ENCODE assay signal across 1 cellular context in genomic region chr14:25049559-25050493, GRCh38.
TF ChIP-seq lines count a peak whose summit lies in the region.

TSS of gene STXBP6 (minus strand) at chr14:25050147. CDS start at chr14:24974818, 75,329 bp downstream.

TF ChIP-seq in GM12878, 131 proteins besides CTCF, POLR2A, EP300 and RAD21 (continued from another document and continues in another):
- TF ChIP-seq ZBTB40 (IDR thresholded peaks at IDR 0.05; ENCODE audit: borderline replicate concordance) = no peak
- TF ChIP-seq RCOR1 (conservative IDR thresholded peaks at IDR 0.05; ENCODE audit: low read depth, low read length) = no peak
- no peak for TF ChIP-seq CUX1 (IDR thresholded peaks at IDR 0.05; ENCODE audit: insufficient replicate concordance, low read depth, low read length)
- TF ChIP-seq ZNF384 (IDR thresholded peaks at IDR 0.05; ENCODE audit: borderline replicate concordance, low read depth, low read length) = no peak
- TF ChIP-seq ZNF622 (IDR thresholded peaks at IDR 0.05) = no peak
- TF ChIP-seq RUNX3 (IDR thresholded peaks at IDR 0.05; ENCODE audit: low read length) = no peak
- TF ChIP-seq SPI1 (IDR thresholded peaks at IDR 0.05; ENCODE audit: borderline replicate concordance, insufficient read depth, low read depth, low read length) = no peak
- TF ChIP-seq MLLT1 (IDR thresholded peaks at IDR 0.05) = no peak
- TF ChIP-seq HDGF (IDR thresholded peaks at IDR 0.05) = no peak
- no peak for TF ChIP-seq STAT3 (IDR thresholded peaks at IDR 0.05; ENCODE audit: low read depth, low read length)
- 0 out of 2 replicates have a peak, but pooled peaks have one; percentile 27 for TF ChIP-seq BACH1 (IDR thresholded peaks at IDR 0.05; ENCODE audit: borderline replicate concordance)
- TF ChIP-seq SIN3A (IDR thresholded peaks at IDR 0.05; ENCODE audit: low read depth, low read length) = no peak
- TF ChIP-seq IKZF2 (IDR thresholded peaks at IDR 0.05) = no peak
- TF ChIP-seq CEBPZ (IDR thresholded peaks at IDR 0.05; ENCODE audit: low read depth, low read length) = no peak
- no peak for TF ChIP-seq IRF3 (IDR thresholded peaks at IDR 0.05)
- TF ChIP-seq NKRF (conservative IDR thresholded peaks at IDR 0.05) = peak; percentile 61; the same call in 1 of the 2 replicates
- 0 out of 2 replicates have a peak, but pooled peaks have one; percentile 29 for TF ChIP-seq NRF1 (conservative IDR thresholded peaks at IDR 0.05; ENCODE audit: low read depth, low read length)
- no peak for TF ChIP-seq KDM1A (IDR thresholded peaks at IDR 0.05; ENCODE audit: borderline replicate concordance)
- no peak for TF ChIP-seq FOXM1 (IDR thresholded peaks at IDR 0.05; ENCODE audit: low read depth, low read length)
- TF ChIP-seq HCFC1 (IDR thresholded peaks at IDR 0.05; ENCODE audit: low read length) = no peak
- no peak for TF ChIP-seq KAT2A (conservative IDR thresholded peaks at IDR 0.05; ENCODE audit: control insufficient read depth, low read depth, low read length)
- 0 out of 2 replicates have a peak, but pooled peaks have one; percentile 32 for TF ChIP-seq NR2F1 (conservative IDR thresholded peaks at IDR 0.05)
- no peak for TF ChIP-seq POU2F2 (IDR thresholded peaks at IDR 0.05; ENCODE audit: borderline replicate concordance, low read depth, low read length)
- TF ChIP-seq USF1 (IDR thresholded peaks at IDR 0.05; ENCODE audit: borderline replicate concordance, extremely low read length, insufficient read depth, low read depth, low read length) = no peak
- no peak for TF ChIP-seq NFYA (IDR thresholded peaks at IDR 0.05; ENCODE audit: borderline replicate concordance, low read depth, low read length)
- no peak for TF ChIP-seq MYB (IDR thresholded peaks at IDR 0.05; ENCODE audit: borderline replicate concordance, low read depth, low read length)
- TF ChIP-seq SUPT20H (IDR thresholded peaks at IDR 0.05; ENCODE audit: borderline replicate concordance, control insufficient read depth, low read depth, low read length) = no peak
- TF ChIP-seq SMAD5 (IDR thresholded peaks at IDR 0.05; ENCODE audit: low read depth) = no peak
- TF ChIP-seq HDAC2 (IDR thresholded peaks at IDR 0.05) = no peak
- TF ChIP-seq POLR2AphosphoS2 (IDR thresholded peaks at IDR 0.05; ENCODE audit: low read depth, low read length) = no peak
- TF ChIP-seq JUNB (IDR thresholded peaks at IDR 0.05) = no peak
- TF ChIP-seq USF2 (IDR thresholded peaks at IDR 0.05; ENCODE audit: borderline replicate concordance, low read depth, low read length) = no peak
